Comparison of ENCODE assay signal across 20 cellular contexts in genomic region chr16:24784121-24784520, GRCh38. TPM values are rescaled to one million over a fixed set of nuclear protein-coding genes. Genes with fewer than 3 reads are reported as not detected.
DNase-seq lines count a peak whose midpoint lies in the region; ATAC-seq and TF ChIP-seq lines count a peak whose summit lies in the region.
"Had no signal": no experiment of that assay in that cellular context is flagged by ENCODE, and none has a peak within 500 bp of the region (broad histone marks: within the 10 kb centered on the region; RNA-seq: fewer than 3 reads in every experiment).

No MANE protein-coding gene starts in this region.

- peaks cover 12% of the 10 kb centered on the region for H3K4me1 Mint-ChIP-seq in CD4-positive, alpha-beta T cell (ENCODE audit: low read depth)
- H3K4me1 Mint-ChIP-seq in memory B cell, result no peaks in the 10 kb centered on the region

- no peaks in the 10 kb centered on the region for H3K9me3 Mint-ChIP-seq in CD4-positive, alpha-beta T cell
- no peaks in the 10 kb centered on the region for H3K9me3 Mint-ChIP-seq in memory B cell

- no peak overlapping the region for H3K4me3 Mint-ChIP-seq in CD4-positive, alpha-beta T cell
- H3K4me3 Mint-ChIP-seq in memory B cell, result no peak overlapping the region

- ATAC-seq in CD4-positive, alpha-beta T cell (ENCODE audit: poor library complexity), result no peak
- ATAC-seq in memory B cell (ENCODE audit: low read depth), result no peak
- ATAC-seq: SK-N-SH treated with all-trans-retinoic acid at 6 μM for 48 hours had no signal

- peak overlapping the region; percentile 52 for H3K27ac Mint-ChIP-seq in CD4-positive, alpha-beta T cell
- H3K27ac Mint-ChIP-seq in memory B cell, result peak overlapping the region; percentile 68

- CTCF ChIA-PET in CD4-positive, alpha-beta T cell (lab: Charles Lee), result no interaction called here

- no peaks in the 10 kb centered on the region for H3K27me3 Mint-ChIP-seq in CD4-positive, alpha-beta T cell
- no peaks in the 10 kb centered on the region for H3K27me3 Mint-ChIP-seq in memory B cell

- H3K27ac ChIP-seq in C4-2B (peak overlapping the region; percentile 9; the same call in 1 of the 2 replicates), VCaP (peak overlapping the region; percentile 10; the same call in 1 of the 2 replicates)
- no peak overlapping the region for H3K27ac ChIP-seq in CD4-positive, alpha-beta T cell (ENCODE audit: low read depth, low read length)
- H3K27ac ChIP-seq: HL-60 had no signal

- intact Hi-C loops in CD4-positive, alpha-beta T cell (cut with DNase I, micrococcal nuclease), result no loop called here
- intact Hi-C loops in posterior vena cava (cut with DNase I), result no loop called here

- no peaks in the 10 kb centered on the region for H3K9me3 ChIP-seq in CD4-positive, alpha-beta T cell (ENCODE audit: control insufficient read depth, low read length)
- H3K9me3 ChIP-seq: MG63 had no signal

- no peaks in the 10 kb centered on the region for H3K27me3 ChIP-seq in CD4-positive, alpha-beta T cell (ENCODE audit: control insufficient read depth, insufficient read depth, low read length)
- H3K27me3 ChIP-seq: MG63 had no signal

- H3K36me3 Mint-ChIP-seq in CD4-positive, alpha-beta T cell (ENCODE audit: low read depth), result peaks cover 88% of the 10 kb centered on the region
- H3K36me3 Mint-ChIP-seq in memory B cell, result peaks cover 28% of the 10 kb centered on the region

- DNase-seq in CD4-positive, alpha-beta T cell, result no peak
- DNase-seq in memory B cell (ENCODE audit: low spot score in 2 of 2), result no peak
- DNase-seq in posterior vena cava (ENCODE audit: low spot score), result no peak
- no peak for DNase-seq in NK-92 (lab: John Stamatoyannopoulos, UW; ENCODE audit: unreplicated experiment)
- no peak for DNase-seq in NCI-H1105 (lab: John Stamatoyannopoulos, UW)
- DNase-seq: ACHN, C1 segment of cervical spinal cord, DMS79 treated with DMSO at 0.1 percent for 48 hours, IMR-90, Karpas-422, MG63, NCI-H1048, NCI-H1436 treated with DMSO at 0.1 percent for 48 hours, NCI-H2029, NCI-H2171 treated with DMSO at 0.1 percent for 48 hours, SIG-M5 had no signal

- POLR2A ChIA-PET in CD4-positive, alpha-beta T cell (lab: Charles Lee), result no interaction called here

- TF ChIP-seq CTCF in C4-2B (conservative IDR thresholded peaks at IDR 0.05) (no peak), VCaP (conservative IDR thresholded peaks at IDR 0.05) (no peak)
- TF ChIP-seq CTCF in CD4-positive, alpha-beta T cell (IDR thresholded peaks at IDR 0.05), result no peak

RNA-seq across cellular contexts. Expression of gene TNRC6A, which starts 54.7 kb away (rescaled TPM):
- total RNA-seq in CD4-positive, alpha-beta T cell, result 10 to 100 TPM; 70.4 to 74.6 TPM
- 10 to 100 TPM; 51.7 to 58.3 TPM for total RNA-seq in posterior vena cava
